Comparison of ENCODE assay signal across 8 cellular contexts in genomic region chr19:51660975-51661600, GRCh38. TPM values are rescaled to one million over a fixed set of nuclear protein-coding genes. Genes with fewer than 3 reads are reported as not detected.
A peak's percentile ranks its signal among the peaks of the same experiment; 100 is the strongest.
DNase-seq lines count a peak whose midpoint lies in the region; ATAC-seq, FAIRE-seq and TF ChIP-seq lines count a peak whose summit lies in the region.

No MANE protein-coding gene starts in this region.

- H3K79me2 ChIP-seq in mammary epithelial cell (ENCODE audit: insufficient read depth, low read length), result no peaks in the 10 kb centered on the region

- dilution Hi-C loops in mammary epithelial cell (cut with HindIII; ENCODE audit: low sequenced_read_pairs), result no loop called here

- H3K27ac ChIP-seq in mammary epithelial cell (ENCODE audit: insufficient read depth, low read depth, low read length), result no peak overlapping the region

- peak; percentile 67 to 81 for TF ChIP-seq CTCF in mammary epithelial cell (conservative IDR thresholded peaks at IDR 0.05 in 1 of 2, IDR thresholded peaks at IDR 0.05 in 1 of 2; ENCODE audit: extremely low read depth in 1 of 2, insufficient read depth in 1 of 2, low read depth in 1 of 2, low read length in 2 of 2)

- FAIRE-seq in TTC549 (lab: Jason Lieb, UNC), result peak; percentile 94

- no peaks in the 10 kb centered on the region for H3K9me3 ChIP-seq in mammary epithelial cell (replicated peaks; ENCODE audit: insufficient read depth, low read length)

- intact Hi-C loops in mammary epithelial cell (cut with micrococcal nuclease), result loop anchor here (2.0 kb wide), 1 partner anchor 122 kb away; no protein-coding TSS in a partner anchor

- H3K4me1 ChIP-seq in mammary epithelial cell (ENCODE audit: insufficient read depth, low read length), result peaks cover 5% of the 10 kb centered on the region

- under 1% methylated on average over 7 of the region's 10 CpGs for WGBS in mammary epithelial cell (ENCODE audit: low coverage, missing lambda C conversion rate)

- peak; percentile 57 to 62 for DNase-seq in activated CD4-positive, alpha-beta T cell treated with anti-CD3 and anti-CD28 coated beads for 24 hours (ENCODE audit: low read depth in 2 of 2)
- DNase-seq in activated CD4-positive, alpha-beta T cell treated with anti-CD3 and anti-CD28 coated beads for 1 hour, result no peak
- peak; percentile 47 for DNase-seq in NCI-H1105 treated with DMSO at 0.1 percent for 48 hours (lab: John Stamatoyannopoulos, UW)
- peak; percentile 55 for DNase-seq in mammary epithelial cell
- DNase-seq in kidney tubule cell (ENCODE audit: low spot score), result peak; percentile 68
- peak; percentile 66 to 74 for DNase-seq in stimulated activated CD4-positive, alpha-beta T cell treated with anti-CD3 and anti-CD28 coated beads, Interleukin-2, amount 100 ng/mL, for 48 hours

- H4K20me1 ChIP-seq in mammary epithelial cell (ENCODE audit: insufficient read depth, low read length), result no peaks in the 10 kb centered on the region

- no peaks in the 10 kb centered on the region for H3K36me3 ChIP-seq in mammary epithelial cell (ENCODE audit: insufficient read depth, low read length)

- no peak overlapping the region for H2AFZ ChIP-seq in mammary epithelial cell (ENCODE audit: low read depth, low read length)

- no peak for ATAC-seq in HG02852 (IDR thresholded peaks at IDR 0.05; ENCODE audit: unreplicated experiment)

- no peak overlapping the region for H3K4me2 ChIP-seq in mammary epithelial cell (ENCODE audit: insufficient read depth, low read depth, low read length)

- CTCF ChIA-PET in mammary epithelial cell (lab: Charles Lee; ENCODE audit: low non-redundant PET), result interaction anchor here (0.6 to 1.0 kb wide), 7 partner anchors 9 to 392 kb away, joined by 3 to 7 read pairs (median 4); no protein-coding TSS in a partner anchor

- no peaks in the 10 kb centered on the region for H3K27me3 ChIP-seq in mammary epithelial cell (ENCODE audit: insufficient read depth, low read length)

- H3K4me3 ChIP-seq in mammary epithelial cell (replicated peaks in 1 of 3; ENCODE audit: insufficient read depth in 1 of 3, low read depth in 2 of 3, low read length in 3 of 3), result no peak overlapping the region

- no TSS peak for BruUV-seq in mammary epithelial cell (replicated peaks; lab: Mats Ljungman, UMichigan)

- no peak overlapping the region for H3K9ac ChIP-seq in mammary epithelial cell (ENCODE audit: insufficient read depth, low read length)

- in situ Hi-C loops in mammary epithelial cell (cut with MboI; ENCODE audit: low sequenced_read_pairs in 2 of 2), result loop anchor here in 1 of 2 donors (25.0 kb wide), 1 partner anchor 199 kb away; the partner anchor contains the start of gene SIGLEC8

RNA-seq across cellular contexts. Expression of gene SIGLEC14, which starts 14.5 kb away (rescaled TPM):
- not detected for total RNA-seq in mammary epithelial cell
- 0.03 TPM for polyA plus RNA-seq in mammary epithelial cell
- polyA minus RNA-seq in mammary epithelial cell, result not detected

RNA-seq across cellular contexts. Expression of gene SIGLEC5, which starts 30.9 kb away (rescaled TPM):
- total RNA-seq in mammary epithelial cell, result not detected
- polyA plus RNA-seq in mammary epithelial cell, result not detected
- polyA minus RNA-seq in mammary epithelial cell, result not detected

RNA-seq across cellular contexts. Expression of gene SPACA6, which starts 32.0 kb away (rescaled TPM):
- 10 to 100 TPM in 1 of 2 donors, 1 to 10 TPM in 1; 3.7 to 16.1 TPM for total RNA-seq in mammary epithelial cell
- polyA plus RNA-seq in mammary epithelial cell, result 5.2 TPM
- 1.2 TPM for polyA minus RNA-seq in mammary epithelial cell
